1 cellular context compared by ENCODE assay signal in genomic region chrX:134669378-134670098, GRCh38.
TF ChIP-seq lines count a peak whose summit lies in the region.

No MANE protein-coding gene starts in this region.

TF ChIP-seq in SK-N-SH, 30 proteins besides CTCF, POLR2A, EP300 and RAD21 (continued from another document):
- TF ChIP-seq USF1 (IDR thresholded peaks at IDR 0.05; ENCODE audit: borderline replicate concordance, low read depth) (no peak), RCOR1 (IDR thresholded peaks at IDR 0.05; ENCODE audit: low read length) (no peak), FOSL2 (IDR thresholded peaks at IDR 0.05; ENCODE audit: borderline replicate concordance, low read depth) (peak; percentile 81), SMC3 (IDR thresholded peaks at IDR 0.05; ENCODE audit: low read depth, low read length) (no peak), YY1 (IDR thresholded peaks at IDR 0.05; ENCODE audit: low read depth) (no peak), RXRA (IDR thresholded peaks at IDR 0.05; ENCODE audit: borderline replicate concordance, low read depth) (peak; percentile 95), MAX (IDR thresholded peaks at IDR 0.05; ENCODE audit: low read depth) (peak; percentile 89), GABPA (IDR thresholded peaks at IDR 0.05; ENCODE audit: low read depth) (no peak), CHD2 (IDR thresholded peaks at IDR 0.05; ENCODE audit: low read length, partially characterized antibody) (no peak), MEF2A (IDR thresholded peaks at IDR 0.05; ENCODE audit: borderline replicate concordance, low read depth) (peak; percentile 69; the same call in 1 of the 2 replicates), TAF1 (IDR thresholded peaks at IDR 0.05; ENCODE audit: borderline replicate concordance, low read depth, low read length) (peak; percentile 53; the same call in 1 of the 2 replicates), MXI1 (IDR thresholded peaks at IDR 0.05; ENCODE audit: low read depth, low read length) (no peak), IRF3 (IDR thresholded peaks at IDR 0.05; ENCODE audit: low read depth, low read length) (no peak), NRF1 (IDR thresholded peaks at IDR 0.05; ENCODE audit: low read depth, low read length) (no peak), TEAD4 (IDR thresholded peaks at IDR 0.05; ENCODE audit: borderline replicate concordance, insufficient read depth) (peak; percentile 86), RFX5 (IDR thresholded peaks at IDR 0.05; ENCODE audit: low read length) (no peak), USF2 (IDR thresholded peaks at IDR 0.05; ENCODE audit: borderline replicate concordance, low read depth, low read length) (no peak), FOXJ3 (CRISPR knock-in tag; IDR thresholded peaks at IDR 0.05) (no peak), FOXM1 (IDR thresholded peaks at IDR 0.05; ENCODE audit: low read depth) (peak; percentile 78; the same call in 1 of the 2 replicates), JUND (IDR thresholded peaks at IDR 0.05) (peak; percentile 86), NFIC (IDR thresholded peaks at IDR 0.05; ENCODE audit: borderline replicate concordance) (peak; percentile 96), PBX3 (IDR thresholded peaks at IDR 0.05) (peak; percentile 96)
